Comparison of ENCODE assay signal across 15 cellular contexts in genomic region chr6:126039284-126039683, GRCh38. TPM values are rescaled to one million over a fixed set of nuclear protein-coding genes. Genes with fewer than 3 reads are reported as not detected.
A peak's percentile ranks its signal among the peaks of the same experiment; 100 is the strongest.
DNase-seq lines count a peak whose midpoint lies in the region; ATAC-seq, FAIRE-seq and TF ChIP-seq lines count a peak whose summit lies in the region.
"Had no signal": no experiment of that assay in that cellular context is flagged by ENCODE, and none has a peak within 500 bp of the region (broad histone marks: within the 10 kb centered on the region; RNA-seq: fewer than 3 reads in every experiment).

No MANE protein-coding gene starts in this region.

- FAIRE-seq in D721Med (lab: Jason Lieb, UNC): peak; percentile 6

- DNase-seq in D721Med (ENCODE audit: insufficient read length, low spot score) (no peak), NCI-H226 (peak; percentile 80), choroid plexus epithelial cell (ENCODE audit: low read depth) (peak; percentile 72), myocyte (ENCODE audit: low read depth) (peak; percentile 21), NCI-H1092 treated with DMSO at 0.1 percent for 48 hours (lab: John Stamatoyannopoulos, UW) (no peak), NCI-H526 (lab: John Stamatoyannopoulos, UW) (no peak), caudate nucleus (lab: John Stamatoyannopoulos, UW) (no peak)
- DNase-seq: activated CD4-positive, alpha-beta T cell treated with anti-CD3 and anti-CD28 coated beads, Interleukin-2, amount 10 ng/mL, durations not matched to agents 7 days and 5 days; activated naive CD8-positive, alpha-beta T cell treated with anti-CD3 and anti-CD28 coated beads, Interleukin-2, amount 50 U/mL, for 24 hours; activated T-cell treated with anti-CD3 and anti-CD28 coated beads, Interleukin-2, amount 50 U/mL, for 24 hours; dermis blood vessel endothelial cell; NCI-H1930; nucleus accumbens had no signal

- no peak for ATAC-seq in GM21390 (IDR thresholded peaks at IDR 0.05; ENCODE audit: unreplicated experiment)
- ATAC-seq: activated naive CD8-positive, alpha-beta T cell treated with anti-CD3 and anti-CD28 coated beads, Interleukin-2, amount 50 U/mL, for 24 hours; Right ventricle myocardium inferior had no signal

- no peak overlapping the region for H3K4me3 ChIP-seq in choroid plexus epithelial cell (ENCODE audit: low read depth, low read length)

- TF ChIP-seq CTCF in D721Med (IDR thresholded peaks at IDR 0.05; ENCODE audit: insufficient read depth, missing control alignments): no peak
- TF ChIP-seq CTCF in choroid plexus epithelial cell (conservative IDR thresholded peaks at IDR 0.05; ENCODE audit: low read depth, low read length): no peak

- H3K27ac ChIP-seq in caudate nucleus (ENCODE audit: low read depth, low read length): no peak overlapping the region

RNA-seq across cellular contexts. Expression of gene TRMT11, which starts 52.9 kb away (rescaled TPM):
- total RNA-seq in myocyte: 23.2 and 23.4 TPM in 2 replicates
- 8.4 TPM for polyA plus RNA-seq in myocyte (2012)

Comparison
In these comparisons a context has a peak if more than half of its experiments do, and no peak if none do; other contexts are left out.
1. DNase-seq: peak in NCI-H226 (single experiment), choroid plexus epithelial cell (single experiment) and myocyte (single experiment); none in D721Med (single experiment), NCI-H1092 treated with DMSO at 0.1 percent for 48 hours (single experiment), NCI-H526 (0 of 2) and caudate nucleus (0 of 61).